ENCODE assay signal across 1 cellular context in genomic region chr3:39295184-39295775, GRCh38.
TF ChIP-seq lines count a peak whose summit lies in the region.

No MANE protein-coding gene starts in this region.

TF ChIP-seq in SK-N-SH treated with all-trans-retinoic acid at 6 μM for 48 hours, 23 proteins besides CTCF, POLR2A, EP300 and RAD21 (continued from another document):
- TF ChIP-seq PATZ1 (CRISPR knock-in tag; IDR thresholded peaks at IDR 0.05; ENCODE audit: borderline replicate concordance) = no peak
- no peak for TF ChIP-seq TOX (CRISPR knock-in tag; IDR thresholded peaks at IDR 0.05; ENCODE audit: borderline replicate concordance)
